In the genomic region with DNA sequence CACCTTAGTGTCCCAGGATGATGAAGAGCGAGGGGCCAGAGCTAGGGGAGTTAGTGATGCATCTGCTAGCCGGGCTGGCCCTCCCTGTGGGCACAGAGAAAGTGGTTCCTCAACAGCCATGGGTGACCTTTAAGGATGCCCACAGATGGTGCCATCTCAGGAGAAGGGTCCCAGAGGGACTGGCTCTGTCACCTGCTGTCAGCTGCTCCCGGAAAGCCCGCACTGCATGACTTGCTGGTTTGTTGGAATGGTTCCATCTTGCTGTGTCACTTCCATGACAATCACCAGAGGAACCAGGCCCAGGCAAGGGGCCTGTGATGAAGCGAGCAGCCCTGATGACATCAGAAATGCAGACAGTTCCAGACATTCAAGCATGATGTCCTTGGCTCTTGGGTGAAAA, we compare ENCODE assay signal across 22 cellular contexts.
"Had no signal": no experiment of that assay in that cellular context is flagged by ENCODE, and none has a peak within 500 bp of the region (broad histone marks: within the 10 kb centered on the region; RNA-seq: fewer than 3 reads in every experiment).

No MANE protein-coding gene starts in this region.

- H3K27ac Mint-ChIP-seq: naive thymus-derived CD4-positive, alpha-beta T cell; stimulated activated memory B cell treated with anti-CD40 and anti-IgM and Interleukin-4, amounts not matched to agents 10 μg/mL and 1 μg/mL and 100 μg/mL, for 72 hours; stimulated activated naive CD8-positive, alpha-beta T cell treated with anti-CD3 and anti-CD28 coated beads, Interleukin-15, Interleukin-2, amounts not matched to agents 100 ng/mL and 50 ng/mL, for 24 hours had no signal

- H3K36me3 ChIP-seq: heart left ventricle, neutrophil, sigmoid colon, tibial artery had no signal

- H3K27ac ChIP-seq: heart left ventricle, neutrophil, sigmoid colon, skin epidermis, tibial artery had no signal

- H3K9me3 Mint-ChIP-seq: naive thymus-derived CD4-positive, alpha-beta T cell; stimulated activated memory B cell treated with anti-CD40 and anti-IgM and Interleukin-4, amounts not matched to agents 10 μg/mL and 1 μg/mL and 100 μg/mL, for 72 hours; stimulated activated naive CD8-positive, alpha-beta T cell treated with anti-CD3 and anti-CD28 coated beads, Interleukin-15, Interleukin-2, amounts not matched to agents 100 ng/mL and 50 ng/mL, for 24 hours had no signal

- H3K9me3 ChIP-seq: heart left ventricle, neutrophil, sigmoid colon, tibial artery had no signal

- H3K4me3 ChIP-seq: heart left ventricle, lung, sigmoid colon, skin epidermis, tibial artery had no signal

- FAIRE-seq: colon, endometrium, frontal cortex had no signal

- H3K27me3 Mint-ChIP-seq: stimulated activated naive CD8-positive, alpha-beta T cell treated with anti-CD3 and anti-CD28 coated beads, Interleukin-15, Interleukin-2, amounts not matched to agents 100 ng/mL and 50 ng/mL, for 24 hours had no signal

- DNase-seq: cerebellar nuclear complex; dermis blood vessel endothelial cell; effector CD4-positive, alpha-beta T cell; heart left ventricle; hippocampal formation; left colon; left ventricle myocardium superior; mesenchymal stem cell; naive thymus-derived CD4-positive, alpha-beta T cell; sigmoid colon; stimulated activated CD4-positive, alpha-beta T cell treated with anti-CD3 and anti-CD28 coated beads, Interleukin-12 subunit alpha, Interleukin-12 subunit beta, amount 100 ng/mL, for 4 hours; stimulated activated CD4-positive, alpha-beta T cell treated with anti-CD3 and anti-CD28 coated beads, Interleukin-4, amount 100 ng/mL, for 1 hour had no signal

- H3K36me3 Mint-ChIP-seq: naive thymus-derived CD4-positive, alpha-beta T cell; stimulated activated memory B cell treated with anti-CD40 and anti-IgM and Interleukin-4, amounts not matched to agents 10 μg/mL and 1 μg/mL and 100 μg/mL, for 72 hours had no signal

- H3K4me3 Mint-ChIP-seq: naive thymus-derived CD4-positive, alpha-beta T cell; stimulated activated memory B cell treated with anti-CD40 and anti-IgM and Interleukin-4, amounts not matched to agents 10 μg/mL and 1 μg/mL and 100 μg/mL, for 72 hours; stimulated activated naive CD8-positive, alpha-beta T cell treated with anti-CD3 and anti-CD28 coated beads, Interleukin-15, Interleukin-2, amounts not matched to agents 100 ng/mL and 50 ng/mL, for 24 hours had no signal

- H3K4me1 Mint-ChIP-seq: naive thymus-derived CD4-positive, alpha-beta T cell; stimulated activated memory B cell treated with anti-CD40 and anti-IgM and Interleukin-4, amounts not matched to agents 10 μg/mL and 1 μg/mL and 100 μg/mL, for 72 hours had no signal

- ATAC-seq: esophagus mucosa; heart left ventricle; left colon; left ventricle myocardium superior; naive thymus-derived CD4-positive, alpha-beta T cell; stimulated activated memory B cell treated with anti-CD40 and anti-IgM and Interleukin-4, amounts not matched to agents 10 μg/mL and 1 μg/mL and 100 μg/mL, for 72 hours had no signal

- H3K4me1 ChIP-seq: heart left ventricle, sigmoid colon, tibial artery had no signal
